In genomic region chrX:23898412-23898959, GRCh38 we compare ENCODE assay signal across 13 cellular contexts. TPM values are rescaled to one million over a fixed set of nuclear protein-coding genes. Genes with fewer than 3 reads are reported as not detected.
DNase-seq lines count a peak whose midpoint lies in the region; ATAC-seq, FAIRE-seq and TF ChIP-seq lines count a peak whose summit lies in the region.
"Had no signal": no experiment of that assay in that cellular context is flagged by ENCODE, and none has a peak within 500 bp of the region (broad histone marks: within the 10 kb centered on the region; RNA-seq: fewer than 3 reads in every experiment).

No MANE protein-coding gene starts in this region.

- H3K9me3 ChIP-seq in astrocyte (ENCODE audit: insufficient read depth, low read depth, low read length) (no peaks in the 10 kb centered on the region), thyroid gland (no peaks in the 10 kb centered on the region)

- TF ChIP-seq CTCF in astrocyte (IDR thresholded peaks at IDR 0.05; ENCODE audit: insufficient read depth, low read depth, low read length), result no peak
- no peak for TF ChIP-seq CTCF in thyroid gland (IDR thresholded peaks at IDR 0.05)

- TF ChIP-seq POLR2A in thyroid gland (IDR thresholded peaks at IDR 0.05), result no peak

- H3K9ac ChIP-seq in astrocyte (ENCODE audit: low read length), result peak overlapping the region; percentile 28
- H3K9ac ChIP-seq: neural progenitor cell had no signal

- ATAC-seq in natural killer cell treated with Interleukin-12 subunit alpha and Interleukin-12 subunit beta and Interleukin-15 and Interleukin-18, amount 100 ng/mL, for 72 hours, result no peak
- no peak for ATAC-seq in HG03520 (IDR thresholded peaks at IDR 0.05; ENCODE audit: unreplicated experiment)

- DNase-seq in HPDE6-E6E7 (ENCODE audit: extremely low spot score) (peak; percentile 15), astrocyte (ENCODE audit: low read depth) (peak; percentile 58), foreskin melanocyte (peak; percentile 57), thyroid gland (no peak), COR-L47 (lab: John Stamatoyannopoulos, UW) (no peak), NCI-H748 (lab: John Stamatoyannopoulos, UW; ENCODE audit: unreplicated experiment) (no peak)
- no peak for DNase-seq in natural killer cell treated with Interleukin-12 subunit alpha and Interleukin-12 subunit beta and Interleukin-15 and Interleukin-18, amount 100 ng/mL, for 72 hours (ENCODE audit: low spot score)
- DNase-seq: activated CD4-positive, CD25-positive, alpha-beta regulatory T cell treated with anti-CD3 and anti-CD28 coated beads, Interleukin-2, amount 50 U/mL, for 72 hours; activated naive CD4-positive, alpha-beta T cell; DMS 273 treated with DMSO at 0.1 percent for 48 hours; effector CD8-positive, alpha-beta T cell had no signal

- peak; percentile 13 for FAIRE-seq in astrocyte (lab: Jason Lieb, UNC)

- peaks cover 14% of the 10 kb centered on the region for H3K4me1 Mint-ChIP-seq in astrocyte (ENCODE audit: low read depth, unreplicated experiment)
- H3K4me1 Mint-ChIP-seq in natural killer cell treated with Interleukin-12 subunit alpha and Interleukin-12 subunit beta and Interleukin-15 and Interleukin-18, amount 100 ng/mL, for 72 hours (ENCODE audit: low read depth in 2 of 2), result no peaks in the 10 kb centered on the region

- H3K27ac Mint-ChIP-seq in astrocyte (ENCODE audit: unreplicated experiment), result peak overlapping the region; percentile 62
- no peak overlapping the region for H3K27ac Mint-ChIP-seq in natural killer cell treated with Interleukin-12 subunit alpha and Interleukin-12 subunit beta and Interleukin-15 and Interleukin-18, amount 100 ng/mL, for 72 hours

- peaks cover 2% of the 10 kb centered on the region for H3K79me2 ChIP-seq in astrocyte (ENCODE audit: insufficient read depth, low read length)

- H3K9me3 Mint-ChIP-seq in astrocyte (ENCODE audit: unreplicated experiment), result no peaks in the 10 kb centered on the region
- H3K9me3 Mint-ChIP-seq in natural killer cell treated with Interleukin-12 subunit alpha and Interleukin-12 subunit beta and Interleukin-15 and Interleukin-18, amount 100 ng/mL, for 72 hours, result no peaks in the 10 kb centered on the region

- H3K4me3 ChIP-seq in astrocyte (ENCODE audit: insufficient read depth, low read depth, low read length), result no peak overlapping the region
- no peak overlapping the region for H3K4me3 ChIP-seq in thyroid gland (replicated peaks in 1 of 3)
- H3K4me3 ChIP-seq: neural progenitor cell had no signal

- intact Hi-C loops in thyroid gland (cut with DNase I), result no loop called here

- no peaks in the 10 kb centered on the region for H3K27me3 Mint-ChIP-seq in astrocyte (ENCODE audit: low read depth, unreplicated experiment)
- peaks cover 0 to 2% of the 10 kb centered on the region in 2 donors for H3K27me3 Mint-ChIP-seq in natural killer cell treated with Interleukin-12 subunit alpha and Interleukin-12 subunit beta and Interleukin-15 and Interleukin-18, amount 100 ng/mL, for 72 hours

- H4K20me1 ChIP-seq in astrocyte (ENCODE audit: insufficient read depth, low read length), result no peaks in the 10 kb centered on the region

- WGBS in thyroid gland, 2 donors, result 70 to 71% methylated on average over 3 of the region's 3 CpGs

- H3K36me3 ChIP-seq in astrocyte (ENCODE audit: insufficient read depth, low read length) (no peaks in the 10 kb centered on the region), thyroid gland (no peaks in the 10 kb centered on the region)
- H3K36me3 ChIP-seq: neural progenitor cell had no signal

- H3K4me1 ChIP-seq in astrocyte (ENCODE audit: insufficient read depth, low read length), result peaks cover 31% of the 10 kb centered on the region
- H3K4me1 ChIP-seq in thyroid gland, result peaks cover 5 to 38% of the 10 kb centered on the region in 2 donors

- H3K27ac ChIP-seq in astrocyte (ENCODE audit: low read depth, low read length), result peak overlapping the region; percentile 53
- H3K27ac ChIP-seq in thyroid gland, result peak overlapping the region in 2 of 3 donors; percentile 38 to 45
- H3K27ac ChIP-seq: neural progenitor cell had no signal

- H3K36me3 Mint-ChIP-seq in astrocyte (ENCODE audit: low read depth, unreplicated experiment), result no peaks in the 10 kb centered on the region
- no peaks in the 10 kb centered on the region for H3K36me3 Mint-ChIP-seq in natural killer cell treated with Interleukin-12 subunit alpha and Interleukin-12 subunit beta and Interleukin-15 and Interleukin-18, amount 100 ng/mL, for 72 hours

- no peak overlapping the region for H3K4me3 Mint-ChIP-seq in astrocyte (ENCODE audit: unreplicated experiment)
- H3K4me3 Mint-ChIP-seq in natural killer cell treated with Interleukin-12 subunit alpha and Interleukin-12 subunit beta and Interleukin-15 and Interleukin-18, amount 100 ng/mL, for 72 hours, result no peak overlapping the region
- H3K4me3 Mint-ChIP-seq: neural progenitor cell had no signal

- peak overlapping the region; percentile 46 for H3K4me2 ChIP-seq in astrocyte (ENCODE audit: low read length)
- H3K4me2 ChIP-seq: neural progenitor cell had no signal

- H3K27me3 ChIP-seq in astrocyte (ENCODE audit: insufficient read depth, low read length), result no peaks in the 10 kb centered on the region
- H3K27me3 ChIP-seq in thyroid gland, result no peaks in the 10 kb centered on the region
- H3K27me3 ChIP-seq: neural progenitor cell had no signal

- H2AFZ ChIP-seq in astrocyte (ENCODE audit: low read depth, low read length), result no peak overlapping the region
- H2AFZ ChIP-seq: neural progenitor cell had no signal

RNA-seq across cellular contexts. Expression of gene APOO, which starts 9.3 kb away (rescaled TPM):
- total RNA-seq in astrocyte (26.5 and 34.6 TPM in 2 replicates), thyroid gland (10 to 100 TPM; 12.6 to 34.8 (median 22.5) TPM)
- total RNA-seq in natural killer cell treated with Interleukin-12 subunit alpha and Interleukin-12 subunit beta and Interleukin-15 and Interleukin-18, amount 100 ng/mL, for 72 hours, result 10 to 100 TPM; 25.6 to 26.3 TPM

RNA-seq across cellular contexts. Expression of gene CXorf58, which starts 9.3 kb away (rescaled TPM):
- total RNA-seq in astrocyte (not detected in 2 replicates), thyroid gland (under 1 TPM in 1 of 4 donors, not detected in 3; 0.40 TPM)
- total RNA-seq in natural killer cell treated with Interleukin-12 subunit alpha and Interleukin-12 subunit beta and Interleukin-15 and Interleukin-18, amount 100 ng/mL, for 72 hours, result not detected

Comparison
In these comparisons a context has a peak if more than half of its experiments do, and no peak if none do; other contexts are left out.
1. DNase-seq: peak in HPDE6-E6E7 (single experiment), astrocyte (single experiment) and foreskin melanocyte (single experiment); none in thyroid gland (0 of 2), natural killer cell treated with Interleukin-12 subunit alpha and Interleukin-12 subunit beta and Interleukin-15 and Interleukin-18, amount 100 ng/mL, for 72 hours (single experiment), COR-L47 (single experiment) and NCI-H748 (single experiment).